2 cellular contexts compared by ENCODE assay signal in genomic region chr6:105968230-105968954, GRCh38.
TF ChIP-seq lines count a peak whose summit lies in the region.

No MANE protein-coding gene starts in this region.

TF ChIP-seq in A549, 52 proteins besides CTCF, POLR2A, EP300 and RAD21 (continued from another document):
- TF ChIP-seq, protein P1, sequence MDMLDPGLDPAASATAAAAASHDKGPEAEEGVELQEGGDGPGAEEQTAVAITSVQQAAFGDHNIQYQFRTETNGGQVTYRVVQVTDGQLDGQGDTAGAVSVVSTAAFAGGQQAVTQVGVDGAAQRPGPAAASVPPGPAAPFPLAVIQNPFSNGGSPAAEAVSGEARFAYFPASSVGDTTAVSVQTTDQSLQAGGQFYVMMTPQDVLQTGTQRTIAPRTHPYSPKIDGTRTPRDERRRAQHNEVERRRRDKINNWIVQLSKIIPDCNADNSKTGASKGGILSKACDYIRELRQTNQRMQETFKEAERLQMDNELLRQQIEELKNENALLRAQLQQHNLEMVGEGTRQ (IDR thresholded peaks at IDR 0.05) = no peak
- TF ChIP-seq TFCP2L1 (CRISPR knock-in tag; IDR thresholded peaks at IDR 0.05) (no peak), MAFK (IDR thresholded peaks at IDR 0.05; ENCODE audit: partially characterized antibody) (peak; percentile 37), ZC3H11A (IDR thresholded peaks at IDR 0.05) (no peak), NR3C1 (IDR thresholded peaks at IDR 0.05) (no peak), ZSCAN20 (CRISPR knock-in tag; IDR thresholded peaks at IDR 0.05) (no peak), GATA3 (IDR thresholded peaks at IDR 0.05; ENCODE audit: borderline replicate concordance) (0 out of 2 replicates have a peak, but pooled peaks have one; percentile 20), BCL3 (IDR thresholded peaks at IDR 0.05) (no peak), HDAC2 (IDR thresholded peaks at IDR 0.05) (no peak), HOXB13 (CRISPR knock-in tag; IDR thresholded peaks at IDR 0.05; ENCODE audit: low read depth) (no peak), CHD2 (IDR thresholded peaks at IDR 0.05; ENCODE audit: low read length, partially characterized antibody) (no peak), ZFP36 (IDR thresholded peaks at IDR 0.05; ENCODE audit: borderline replicate concordance, partially characterized antibody) (no peak), JUNB (IDR thresholded peaks at IDR 0.05) (peak; percentile 33; the same call in 1 of the 2 replicates), NPAS2 (CRISPR knock-in tag; IDR thresholded peaks at IDR 0.05; ENCODE audit: borderline replicate concordance) (no peak)
- TF ChIP-seq, protein P2, sequence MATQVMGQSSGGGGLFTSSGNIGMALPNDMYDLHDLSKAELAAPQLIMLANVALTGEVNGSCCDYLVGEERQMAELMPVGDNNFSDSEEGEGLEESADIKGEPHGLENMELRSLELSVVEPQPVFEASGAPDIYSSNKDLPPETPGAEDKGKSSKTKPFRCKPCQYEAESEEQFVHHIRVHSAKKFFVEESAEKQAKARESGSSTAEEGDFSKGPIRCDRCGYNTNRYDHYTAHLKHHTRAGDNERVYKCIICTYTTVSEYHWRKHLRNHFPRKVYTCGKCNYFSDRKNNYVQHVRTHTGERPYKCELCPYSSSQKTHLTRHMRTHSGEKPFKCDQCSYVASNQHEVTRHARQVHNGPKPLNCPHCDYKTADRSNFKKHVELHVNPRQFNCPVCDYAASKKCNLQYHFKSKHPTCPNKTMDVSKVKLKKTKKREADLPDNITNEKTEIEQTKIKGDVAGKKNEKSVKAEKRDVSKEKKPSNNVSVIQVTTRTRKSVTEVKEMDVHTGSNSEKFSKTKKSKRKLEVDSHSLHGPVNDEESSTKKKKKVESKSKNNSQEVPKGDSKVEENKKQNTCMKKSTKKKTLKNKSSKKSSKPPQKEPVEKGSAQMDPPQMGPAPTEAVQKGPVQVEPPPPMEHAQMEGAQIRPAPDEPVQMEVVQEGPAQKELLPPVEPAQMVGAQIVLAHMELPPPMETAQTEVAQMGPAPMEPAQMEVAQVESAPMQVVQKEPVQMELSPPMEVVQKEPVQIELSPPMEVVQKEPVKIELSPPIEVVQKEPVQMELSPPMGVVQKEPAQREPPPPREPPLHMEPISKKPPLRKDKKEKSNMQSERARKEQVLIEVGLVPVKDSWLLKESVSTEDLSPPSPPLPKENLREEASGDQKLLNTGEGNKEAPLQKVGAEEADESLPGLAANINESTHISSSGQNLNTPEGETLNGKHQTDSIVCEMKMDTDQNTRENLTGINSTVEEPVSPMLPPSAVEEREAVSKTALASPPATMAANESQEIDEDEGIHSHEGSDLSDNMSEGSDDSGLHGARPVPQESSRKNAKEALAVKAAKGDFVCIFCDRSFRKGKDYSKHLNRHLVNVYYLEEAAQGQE (IDR thresholded peaks at IDR 0.05) = no peak

TF ChIP-seq in IMR-90, 13 proteins besides CTCF, POLR2A, EP300 and RAD21 (continued from another document):
- TF ChIP-seq NFE2L2 (IDR thresholded peaks at IDR 0.05; ENCODE audit: low read depth, low read length) (peak; percentile 64), MAZ (IDR thresholded peaks at IDR 0.05; ENCODE audit: borderline replicate concordance, low read depth, low read length) (no peak)
